ENCODE assay signal across 24 cellular contexts in genomic region chr4:176099314-176099713, GRCh38. TPM values are rescaled to one million over a fixed set of nuclear protein-coding genes. Genes with fewer than 3 reads are reported as not detected.
A peak's percentile ranks its signal among the peaks of the same experiment; 100 is the strongest.
DNase-seq lines count a peak whose midpoint lies in the region; ATAC-seq, FAIRE-seq and TF ChIP-seq lines count a peak whose summit lies in the region.
"Had no signal": no experiment of that assay in that cellular context is flagged by ENCODE, and none has a peak within 500 bp of the region (broad histone marks: within the 10 kb centered on the region; RNA-seq: fewer than 3 reads in every experiment).

No MANE protein-coding gene starts in this region.

- H3K36me3 Mint-ChIP-seq in HFFc6 (ENCODE audit: low read depth): no peaks in the 10 kb centered on the region

- no peaks in the 10 kb centered on the region for H3K36me3 ChIP-seq in kidney epithelial cell (ENCODE audit: control insufficient read depth, insufficient read depth, low read length)
- no peaks in the 10 kb centered on the region for H3K36me3 ChIP-seq in small intestine (ENCODE audit: control insufficient read depth in 2 of 2, insufficient read depth in 2 of 2, low read length in 2 of 2)
- H3K36me3 ChIP-seq in esophagus muscularis mucosa: no peaks in the 10 kb centered on the region
- H3K36me3 ChIP-seq: adrenal gland, esophagus squamous epithelium, neutrophil had no signal

- intact Hi-C loops in esophagus muscularis mucosa (cut with DNase I): no loop called here

- peaks cover 4% of the 10 kb centered on the region for H3K27me3 Mint-ChIP-seq in HFFc6 (ENCODE audit: insufficient read depth)

- no peak for ATAC-seq in HG02642 (IDR thresholded peaks at IDR 0.05; ENCODE audit: poor library complexity, unreplicated experiment)
- ATAC-seq: left ventricle myocardium superior, WTC11 had no signal

- FAIRE-seq in small intestine (lab: Jason Lieb, UNC): no peak

- H3K9me3 Mint-ChIP-seq in HFFc6: no peaks in the 10 kb centered on the region
- H3K9me3 Mint-ChIP-seq: activated CD4-positive, alpha-beta memory T cell treated with anti-CD3 and anti-CD28 coated beads, Interleukin-2, amount 10 ng/mL, durations not matched to agents 7 days and 5 days; T-helper 2 cell treated with Interferon-gamma antibody and Interleukin-4, amounts not matched to agents 5 μg/mL and 100 μg/mL, for 36 hours had no signal

- no peak for DNase-seq in AG04450 (ENCODE audit: low read depth, low spot score)
- no peak for DNase-seq in HFFc6
- DNase-seq in choroid plexus epithelial cell (ENCODE audit: low read depth): peak; percentile 16
- no peak for DNase-seq in kidney epithelial cell (ENCODE audit: low read depth)
- DNase-seq in small intestine: no peak
- no peak for DNase-seq in esophagus muscularis mucosa (ENCODE audit: extremely low spot score)
- DNase-seq in DMS 273 treated with DMSO at 0.1 percent for 48 hours (lab: John Stamatoyannopoulos, UW): no peak
- DNase-seq: activated CD4-positive, alpha-beta memory T cell treated with anti-CD3 and anti-CD28 coated beads, Interleukin-2, amount 10 ng/mL, durations not matched to agents 7 days and 5 days; activated gamma-delta T cell; activated T-cell treated with anti-CD3 and anti-CD28 coated beads for 4 hours; adrenal gland; caudate nucleus; esophagus squamous epithelium; GF-D8; head of caudate nucleus; left ventricle myocardium superior; NCI-H1092 treated with DMSO at 0.1 percent for 48 hours; NCI-H2029; NCI-H345 had no signal

- no peak for TF ChIP-seq POLR2A in esophagus muscularis mucosa (IDR thresholded peaks at IDR 0.05; ENCODE audit: low read depth)

- TF ChIP-seq CTCF in AG04450 (IDR thresholded peaks at IDR 0.05; ENCODE audit: low read depth, low read length) (peak; percentile 37), HFFc6 (IDR thresholded peaks at IDR 0.05) (peak; percentile 52), choroid plexus epithelial cell (conservative IDR thresholded peaks at IDR 0.05; ENCODE audit: low read depth, low read length) (peak; percentile 34), kidney epithelial cell (IDR thresholded peaks at IDR 0.05; ENCODE audit: insufficient read depth, low read length, poor library complexity, severe bottlenecking) (peak; percentile 14), esophagus muscularis mucosa (IDR thresholded peaks at IDR 0.05) (no peak)

- POLR2A ChIA-PET in AG04450 (lab: Yijun Ruan, JAX): no interaction called here

- 86 to 93% (median 91%) methylated on average over 2 of the region's 2 CpGs for WGBS in small intestine, 3 donors
- 86% methylated on average over 2 of the region's 2 CpGs for WGBS in esophagus muscularis mucosa

- no peaks in the 10 kb centered on the region for H3K9me3 ChIP-seq in AG04450 (ENCODE audit: control insufficient read depth, insufficient read depth, low read length)
- H3K9me3 ChIP-seq in small intestine (ENCODE audit: control insufficient read depth, low read depth): no peaks in the 10 kb centered on the region
- H3K9me3 ChIP-seq in esophagus muscularis mucosa: no peaks in the 10 kb centered on the region
- H3K9me3 ChIP-seq: adrenal gland, esophagus squamous epithelium, neutrophil had no signal

- H3K4me1 ChIP-seq in small intestine (ENCODE audit: control insufficient read depth in 2 of 2, insufficient read depth in 1 of 2, low read depth in 1 of 2, low read length in 1 of 2) (no peaks in the 10 kb centered on the region), esophagus muscularis mucosa (no peaks in the 10 kb centered on the region)
- H3K4me1 ChIP-seq: adrenal gland, esophagus squamous epithelium had no signal

- H3K4me3 ChIP-seq in AG04450 (ENCODE audit: low read depth, low read length) (no peak overlapping the region), choroid plexus epithelial cell (ENCODE audit: low read depth, low read length) (no peak overlapping the region), kidney epithelial cell (ENCODE audit: low read depth, low read length) (no peak overlapping the region), small intestine (ENCODE audit: low read depth in 1 of 2, low read length in 2 of 2) (no peak overlapping the region), esophagus muscularis mucosa (no peak overlapping the region)
- H3K4me3 ChIP-seq: adrenal gland, esophagus squamous epithelium had no signal

- no peaks in the 10 kb centered on the region for H3K4me1 Mint-ChIP-seq in HFFc6 (ENCODE audit: low read depth)
- H3K4me1 Mint-ChIP-seq: activated CD4-positive, alpha-beta memory T cell treated with anti-CD3 and anti-CD28 coated beads, Interleukin-2, amount 10 ng/mL, durations not matched to agents 7 days and 5 days had no signal

- no peak overlapping the region for H3K4me3 Mint-ChIP-seq in HFFc6
- H3K4me3 Mint-ChIP-seq: activated CD4-positive, alpha-beta memory T cell treated with anti-CD3 and anti-CD28 coated beads, Interleukin-2, amount 10 ng/mL, durations not matched to agents 7 days and 5 days; T-helper 2 cell treated with Interferon-gamma antibody and Interleukin-4, amounts not matched to agents 5 μg/mL and 100 μg/mL, for 36 hours; WTC11 had no signal

- H3K27ac ChIP-seq in AG04450 (ENCODE audit: low read depth, low read length) (no peak overlapping the region), small intestine (ENCODE audit: low read depth in 1 of 2, low read length in 1 of 2) (no peak overlapping the region), esophagus muscularis mucosa (replicated peaks in 1 of 4) (no peak overlapping the region)
- H3K27ac ChIP-seq: adrenal gland, esophagus squamous epithelium, neutrophil had no signal

- CTCF ChIA-PET in AG04450 (lab: Charles Lee): interaction anchor here (0.6 to 2.5 kb wide), 4 partner anchors 177 to 241 kb away, joined by 3 to 13 read pairs (median 4); no protein-coding TSS in a partner anchor

- TF ChIP-seq EP300 in esophagus muscularis mucosa (IDR thresholded peaks at IDR 0.05): no peak

- H3K27ac Mint-ChIP-seq in HFFc6: no peak overlapping the region
- H3K27ac Mint-ChIP-seq: activated CD4-positive, alpha-beta memory T cell treated with anti-CD3 and anti-CD28 coated beads, Interleukin-2, amount 10 ng/mL, durations not matched to agents 7 days and 5 days; T-helper 2 cell treated with Interferon-gamma antibody and Interleukin-4, amounts not matched to agents 5 μg/mL and 100 μg/mL, for 36 hours; WTC11 had no signal

- H3K27me3 ChIP-seq in AG04450 (ENCODE audit: control insufficient read depth, insufficient read depth, low read length) (no peaks in the 10 kb centered on the region), kidney epithelial cell (ENCODE audit: control insufficient read depth, insufficient read depth, low read length) (no peaks in the 10 kb centered on the region), small intestine (ENCODE audit: control insufficient read depth in 2 of 2, insufficient read depth in 2 of 2, low read length in 2 of 2) (no peaks in the 10 kb centered on the region), esophagus muscularis mucosa (no peaks in the 10 kb centered on the region)
- H3K27me3 ChIP-seq: adrenal gland, esophagus squamous epithelium, neutrophil had no signal

RNA-seq across cellular contexts. Expression of gene WDR17, which starts 33.7 kb away (rescaled TPM):
- polyA plus RNA-seq in AG04450 (2011; rRNA removed): 1.1 and 1.2 TPM in 2 replicates
- 0.74 and 1.7 TPM in 2 replicates for polyA minus RNA-seq in AG04450 (2011; rRNA and poly(A)+ RNA removed)
- total RNA-seq in HFFc6 (2021; fragmentation: NEBNext Ultra II Directional; extraction: Animal tissue kit (Norgen Biotek cat#: 25700)): not detected
- total RNA-seq in kidney epithelial cell: 2.9 and 3.7 TPM in 2 replicates
- under 1 TPM in 1 of 3 donors, not detected in 2; 0.45 TPM for polyA plus RNA-seq in small intestine
- 1 to 10 TPM; 2.8 to 4.8 (median 3.2) TPM for total RNA-seq in esophagus muscularis mucosa
- total RNA-seq: HT-29 had no signal

Comparison
In these comparisons a context has a peak if more than half of its experiments do, and no peak if none do; other contexts are left out.
1. CTCF ChIP-seq: peak in AG04450 (single experiment), HFFc6 (single experiment), choroid plexus epithelial cell (single experiment) and kidney epithelial cell (single experiment); none in esophagus muscularis mucosa (0 of 3).